In genomic region chr18:2959341-2959740, GRCh38 we compare ENCODE assay signal across 9 cellular contexts. TPM values are rescaled to one million over a fixed set of nuclear protein-coding genes. Genes with fewer than 3 reads are reported as not detected.
DNase-seq lines count a peak whose midpoint lies in the region; TF ChIP-seq lines count a peak whose summit lies in the region.
"Had no signal": no experiment of that assay in that cellular context is flagged by ENCODE, and none has a peak within 500 bp of the region (broad histone marks: within the 10 kb centered on the region; RNA-seq: fewer than 3 reads in every experiment).

No MANE protein-coding gene starts in this region.

- H2AFZ ChIP-seq in OCI-LY7 (ENCODE audit: low read length) (peak overlapping the region; percentile 74; the same call in 1 of the 2 replicates), smooth muscle cell (ENCODE audit: low read depth) (no peak overlapping the region)

- H3F3A ChIP-seq in DOHH2 (ENCODE audit: control insufficient read depth, insufficient read depth) (peaks cover 4% of the 10 kb centered on the region), smooth muscle cell (ENCODE audit: low read depth) (peaks cover 3% of the 10 kb centered on the region)

- peaks cover 75% of the 10 kb centered on the region for H3K4me1 ChIP-seq in DOHH2 (ENCODE audit: control insufficient read depth, low read length)
- peaks cover 75% of the 10 kb centered on the region for H3K4me1 ChIP-seq in OCI-LY7 (ENCODE audit: insufficient read depth, low read length, poor library complexity, severe bottlenecking)
- H3K4me1 ChIP-seq in effector memory CD4-positive, alpha-beta T cell (ENCODE audit: control insufficient read depth, insufficient read depth, low read length, poor library complexity, severe bottlenecking), result peaks cover 60% of the 10 kb centered on the region
- peaks cover 7% of the 10 kb centered on the region for H3K4me1 ChIP-seq in smooth muscle cell (ENCODE audit: low read depth)

- H3K79me2 ChIP-seq in DOHH2 (ENCODE audit: control insufficient read depth, low read length) (peaks cover 24% of the 10 kb centered on the region), OCI-LY7 (ENCODE audit: insufficient read depth, low read depth, low read length) (peaks cover 32% of the 10 kb centered on the region; the same call in 1 of the 2 replicates), smooth muscle cell (ENCODE audit: low read depth) (peaks cover 21% of the 10 kb centered on the region)

- H3K9me2 ChIP-seq in DOHH2 (replicated peaks; ENCODE audit: control insufficient read depth, low read length), result no peaks in the 10 kb centered on the region
- no peaks in the 10 kb centered on the region for H3K9me2 ChIP-seq in OCI-LY7 (ENCODE audit: insufficient read depth, low read length)

- H3K4me2 ChIP-seq in DOHH2 (ENCODE audit: low read length) (peak overlapping the region; percentile 71), OCI-LY7 (ENCODE audit: low read length) (peak overlapping the region; percentile 81), smooth muscle cell (no peak overlapping the region)

- no TSS peak for BruUV-seq in OCI-LY7 (replicated peaks; lab: Mats Ljungman, UMichigan)

- CTCF ChIA-PET in OCI-LY7 (lab: Charles Lee; ENCODE audit: unreplicated experiment), result no interaction called here

- no peak overlapping the region for H3K4me3 ChIP-seq in DOHH2 (ENCODE audit: low read length)
- H3K4me3 ChIP-seq in OCI-LY7 (ENCODE audit: low read depth, low read length, poor library complexity, severe bottlenecking), result peak overlapping the region; percentile 62
- no peak overlapping the region for H3K4me3 ChIP-seq in effector memory CD4-positive, alpha-beta T cell (ENCODE audit: insufficient read depth, low read depth, low read length, poor library complexity, severe bottlenecking)
- no peak overlapping the region for H3K4me3 ChIP-seq in smooth muscle cell

- H3K27me3 ChIP-seq in DOHH2 (ENCODE audit: control insufficient read depth, low read length) (no peaks in the 10 kb centered on the region), smooth muscle cell (ENCODE audit: low read depth) (no peaks in the 10 kb centered on the region)
- H3K27me3 ChIP-seq in effector memory CD4-positive, alpha-beta T cell (replicated peaks; ENCODE audit: control insufficient read depth, insufficient read depth, low read length, poor library complexity, severe bottlenecking), result no peaks in the 10 kb centered on the region

- WGBS in smooth muscle cell (ENCODE audit: low lambda C conversion rate), result 92% methylated on average over 2 of the region's 2 CpGs

- no peak for DNase-seq in OCI-LY7 (ENCODE audit: low spot score)
- no peak for DNase-seq in effector memory CD4-positive, alpha-beta T cell
- no peak for DNase-seq in smooth muscle cell (lab: John Stamatoyannopoulos, UW; ENCODE audit: unreplicated experiment)
- DNase-seq in DMS114 treated with DMSO at 0.1 percent for 48 hours (lab: John Stamatoyannopoulos, UW; ENCODE audit: unreplicated experiment), result no peak
- DNase-seq in stimulated activated CD4-positive, alpha-beta T cell treated with anti-CD3 and anti-CD28 coated beads, Interleukin-12 subunit alpha, Interleukin-12 subunit beta, amount 100 ng/mL, for 4 hours, result no peak
- DNase-seq in ureter (ENCODE audit: low spot score), result no peak
- DNase-seq: NCI-H1092 treated with DMSO at 0.1 percent for 48 hours, NCI-H69 had no signal

- H3K9me3 ChIP-seq in DOHH2 (ENCODE audit: control insufficient read depth, insufficient read depth, low read length) (no peaks in the 10 kb centered on the region), OCI-LY7 (ENCODE audit: low read length) (no peaks in the 10 kb centered on the region), smooth muscle cell (replicated peaks; ENCODE audit: low read depth) (no peaks in the 10 kb centered on the region)
- no peaks in the 10 kb centered on the region for H3K9me3 ChIP-seq in effector memory CD4-positive, alpha-beta T cell (ENCODE audit: control insufficient read depth, low read length)

- H3K9ac ChIP-seq in smooth muscle cell (ENCODE audit: low read depth), result no peak overlapping the region

- no peak for TF ChIP-seq CTCF in DOHH2 (IDR thresholded peaks at IDR 0.05; ENCODE audit: low read depth, low read length, poor library complexity, severe bottlenecking)
- no peak for TF ChIP-seq CTCF in OCI-LY7 (conservative IDR thresholded peaks at IDR 0.05; ENCODE audit: low read length)
- no peak for TF ChIP-seq CTCF in smooth muscle cell (IDR thresholded peaks at IDR 0.05; ENCODE audit: borderline replicate concordance, insufficient read depth, poor library complexity, severe bottlenecking)

- H4K20me1 ChIP-seq in DOHH2 (ENCODE audit: control insufficient read depth, insufficient read depth, low read depth, low read length), result peaks cover 14% of the 10 kb centered on the region
- no peaks in the 10 kb centered on the region for H4K20me1 ChIP-seq in OCI-LY7 (ENCODE audit: insufficient read depth, low read length)
- peaks cover 35% of the 10 kb centered on the region for H4K20me1 ChIP-seq in smooth muscle cell (ENCODE audit: low read depth)

- intact Hi-C loops in OCI-LY7 (cut with micrococcal nuclease; ENCODE audit: unreplicated experiment), result loop anchor here (5.0 kb wide), 1 partner anchor 628 kb away; no protein-coding TSS in a partner anchor

- H3K36me3 ChIP-seq in DOHH2 (ENCODE audit: control insufficient read depth, low read length) (peaks cover 6% of the 10 kb centered on the region), OCI-LY7 (ENCODE audit: insufficient read depth, low read length) (peaks cover 31% of the 10 kb centered on the region), smooth muscle cell (ENCODE audit: low read depth) (peaks cover under 1% of the 10 kb centered on the region)
- H3K36me3 ChIP-seq in effector memory CD4-positive, alpha-beta T cell (ENCODE audit: control insufficient read depth, insufficient read depth, low read length), result peaks cover 9% of the 10 kb centered on the region

- POLR2A ChIA-PET in OCI-LY7 (lab: Charles Lee), result interaction anchor here (0.6 to 10.1 kb wide), 9 partner anchors 10 to 385 kb away, joined by 3 to 158 read pairs (median 4); no protein-coding TSS in a partner anchor

- H3K27ac ChIP-seq in DOHH2 (ENCODE audit: low read depth, low read length) (0 out of 2 replicates have a peak overlapping the region, but pooled peaks have one; percentile 28), OCI-LY7 (ENCODE audit: low read depth, low read length, poor library complexity, severe bottlenecking) (peak overlapping the region; percentile 93), smooth muscle cell (ENCODE audit: low read depth) (peak overlapping the region; percentile 5)
- peak overlapping the region; percentile 84 for H3K27ac ChIP-seq in effector memory CD4-positive, alpha-beta T cell (ENCODE audit: insufficient read depth, low read length, poor library complexity, severe bottlenecking)

RNA-seq across cellular contexts. Expression of gene LPIN2, which starts 53.6 kb away (rescaled TPM):
- total RNA-seq in OCI-LY7 (2014; rRNA removed; shearing (Covaris generic)), result 18.7 and 20.1 TPM in 2 replicates
- total RNA-seq in OCI-LY7 (2022), result 16.9 and 18.9 TPM in 2 replicates
- 17.9 and 20.0 TPM in 2 replicates for total RNA-seq in smooth muscle cell
- 12.4 and 15.4 TPM in 2 replicates for polyA plus RNA-seq in smooth muscle cell
- 14.1 TPM for total RNA-seq in ureter

Comparison
In these comparisons a context has a peak if more than half of its experiments do, and no peak if none do; other contexts are left out.
1. H3K27ac ChIP-seq: peak in every context shown above with its lines; median percentile 93 in OCI-LY7; 84 in effector memory CD4-positive, alpha-beta T cell; 28 in DOHH2; 5 in smooth muscle cell.